In genomic region chr6:36743538-36744441, GRCh38 we compare ENCODE assay signal across 21 cellular contexts. TPM values are rescaled to one million over a fixed set of nuclear protein-coding genes. Genes with fewer than 3 reads are reported as not detected.
DNase-seq lines count a peak whose midpoint lies in the region; ATAC-seq lines count a peak whose summit lies in the region.
"Had no signal": no experiment of that assay in that cellular context is flagged by ENCODE, and none has a peak within 500 bp of the region (broad histone marks: within the 10 kb centered on the region; RNA-seq: fewer than 3 reads in every experiment).

No MANE protein-coding gene starts in this region.

- ATAC-seq in esophagus mucosa, result peak; percentile 85
- no peak for ATAC-seq in stimulated activated effector memory CD8-positive, alpha-beta T cell treated with anti-CD3 and anti-CD28 coated beads, Interleukin-12 subunit alpha, Interleukin-12 subunit beta, amount 100 ng/mL, for 72 hours
- ATAC-seq in HG03469 (IDR thresholded peaks at IDR 0.05; ENCODE audit: unreplicated experiment), result no peak
- no peak for ATAC-seq in GM18858 (IDR thresholded peaks at IDR 0.05; ENCODE audit: unreplicated experiment)

- H3K27me3 Mint-ChIP-seq in activated naive CD4-positive, alpha-beta T cell treated with anti-CD3 and anti-CD28 coated beads, Interleukin-2, amount 10 ng/mL, durations not matched to agents 7 days and 5 days, result peaks cover 22% of the 10 kb centered on the region
- H3K27me3 Mint-ChIP-seq: central memory CD8-positive, alpha-beta T cell had no signal

- H3K9me3 Mint-ChIP-seq in activated naive CD4-positive, alpha-beta T cell treated with anti-CD3 and anti-CD28 coated beads, Interleukin-2, amount 10 ng/mL, durations not matched to agents 7 days and 5 days, result peaks cover 4% of the 10 kb centered on the region
- no peaks in the 10 kb centered on the region for H3K9me3 Mint-ChIP-seq in stimulated activated effector memory CD8-positive, alpha-beta T cell treated with anti-CD3 and anti-CD28 coated beads, Interleukin-12 subunit alpha, Interleukin-12 subunit beta, amount 100 ng/mL, for 72 hours
- H3K9me3 Mint-ChIP-seq: central memory CD8-positive, alpha-beta T cell had no signal

- H3K4me1 Mint-ChIP-seq in activated naive CD4-positive, alpha-beta T cell treated with anti-CD3 and anti-CD28 coated beads, Interleukin-2, amount 10 ng/mL, durations not matched to agents 7 days and 5 days, result peaks cover 23% of the 10 kb centered on the region
- peaks cover 8% of the 10 kb centered on the region for H3K4me1 Mint-ChIP-seq in stimulated activated effector memory CD8-positive, alpha-beta T cell treated with anti-CD3 and anti-CD28 coated beads, Interleukin-12 subunit alpha, Interleukin-12 subunit beta, amount 100 ng/mL, for 72 hours
- H3K4me1 Mint-ChIP-seq: central memory CD8-positive, alpha-beta T cell had no signal

- CTCF ChIA-PET in activated naive CD4-positive, alpha-beta T cell treated with anti-CD3 and anti-CD28 coated beads, Interleukin-2, amount 10 ng/mL, durations not matched to agents 7 days and 5 days (lab: Charles Lee), result no interaction called here

- no peak overlapping the region for H3K4me3 Mint-ChIP-seq in activated naive CD4-positive, alpha-beta T cell treated with anti-CD3 and anti-CD28 coated beads, Interleukin-2, amount 10 ng/mL, durations not matched to agents 7 days and 5 days
- H3K4me3 Mint-ChIP-seq in stimulated activated effector memory CD8-positive, alpha-beta T cell treated with anti-CD3 and anti-CD28 coated beads, Interleukin-12 subunit alpha, Interleukin-12 subunit beta, amount 100 ng/mL, for 72 hours, result no peak overlapping the region
- H3K4me3 Mint-ChIP-seq: CD8-positive, alpha-beta memory T cell; central memory CD8-positive, alpha-beta T cell had no signal

- peak; percentile 29 for DNase-seq in activated naive CD4-positive, alpha-beta T cell treated with anti-CD3 and anti-CD28 coated beads, Interleukin-2, amount 10 ng/mL, durations not matched to agents 7 days and 5 days
- no peak for DNase-seq in activated naive CD4-positive, alpha-beta T cell (lab: John Stamatoyannopoulos, UW)
- DNase-seq in SW480 (ENCODE audit: low spot score), result peak; percentile 17
- DNase-seq in stimulated activated effector memory CD8-positive, alpha-beta T cell treated with anti-CD3 and anti-CD28 coated beads, Interleukin-12 subunit alpha, Interleukin-12 subunit beta, amount 100 ng/mL, for 72 hours (ENCODE audit: low spot score in 2 of 2), result no peak
- no peak for DNase-seq in islet precursor cell
- DNase-seq: ACHN; activated CD4-positive, alpha-beta T cell treated with anti-CD3 and anti-CD28 coated beads for 4 hours; activated T-cell treated with anti-CD3 and anti-CD28 coated beads, Interleukin-2, amount 50 U/mL, for 1 hour; adrenal gland; CD8-positive, alpha-beta memory T cell; foreskin fibroblast; Kasumi-1; NCI-H1417; NCI-H345; SHP77 had no signal

- peaks cover 3% of the 10 kb centered on the region for H3K36me3 Mint-ChIP-seq in activated naive CD4-positive, alpha-beta T cell treated with anti-CD3 and anti-CD28 coated beads, Interleukin-2, amount 10 ng/mL, durations not matched to agents 7 days and 5 days
- no peaks in the 10 kb centered on the region for H3K36me3 Mint-ChIP-seq in stimulated activated effector memory CD8-positive, alpha-beta T cell treated with anti-CD3 and anti-CD28 coated beads, Interleukin-12 subunit alpha, Interleukin-12 subunit beta, amount 100 ng/mL, for 72 hours
- H3K36me3 Mint-ChIP-seq: CD8-positive, alpha-beta memory T cell had no signal

- peak overlapping the region; percentile 35 for H3K27ac Mint-ChIP-seq in activated naive CD4-positive, alpha-beta T cell treated with anti-CD3 and anti-CD28 coated beads, Interleukin-2, amount 10 ng/mL, durations not matched to agents 7 days and 5 days
- peak overlapping the region; percentile 78 for H3K27ac Mint-ChIP-seq in stimulated activated effector memory CD8-positive, alpha-beta T cell treated with anti-CD3 and anti-CD28 coated beads, Interleukin-12 subunit alpha, Interleukin-12 subunit beta, amount 100 ng/mL, for 72 hours

RNA-seq across cellular contexts. Expression of gene RAB44, which starts 46.2 kb away (rescaled TPM):
- total RNA-seq in esophagus mucosa, result 0.36 TPM
- total RNA-seq: adrenal gland; CD8-positive, alpha-beta memory T cell; H4; progenitor cell of endocrine pancreas had no signal

Comparison
In these comparisons a context has a peak if more than half of its experiments do, and no peak if none do; other contexts are left out.
1. DNase-seq: peak in activated naive CD4-positive, alpha-beta T cell treated with anti-CD3 and anti-CD28 coated beads, Interleukin-2, amount 10 ng/mL, durations not matched to agents 7 days and 5 days (single experiment) and SW480 (single experiment); none in activated naive CD4-positive, alpha-beta T cell (0 of 4), stimulated activated effector memory CD8-positive, alpha-beta T cell treated with anti-CD3 and anti-CD28 coated beads, Interleukin-12 subunit alpha, Interleukin-12 subunit beta, amount 100 ng/mL, for 72 hours (0 of 2) and islet precursor cell (single experiment).